24 cellular contexts compared by ENCODE assay signal in the genomic region with DNA sequence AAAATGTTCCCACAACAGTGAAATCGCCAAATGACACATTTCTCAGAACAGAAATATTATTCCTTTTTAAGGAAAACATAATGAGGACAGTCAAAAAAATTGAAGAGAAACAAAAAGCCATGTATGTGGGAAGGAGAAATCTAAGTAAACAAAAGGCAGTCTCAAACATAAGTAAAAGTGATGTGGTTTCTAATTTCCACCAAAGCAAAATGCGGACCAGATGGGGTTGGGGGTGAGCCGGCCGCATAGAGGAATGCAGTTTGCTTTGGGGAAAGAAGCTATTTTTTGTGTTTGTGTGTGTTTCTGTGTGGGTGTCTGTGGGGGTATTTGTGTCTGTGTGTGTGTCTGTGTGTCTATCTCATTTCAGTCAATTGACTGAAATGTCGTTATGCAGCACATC.
DNase-seq lines count a peak whose midpoint lies in the region; ATAC-seq and TF ChIP-seq lines count a peak whose summit lies in the region.
"Had no signal": no experiment of that assay in that cellular context is flagged by ENCODE, and none has a peak within 500 bp of the region (broad histone marks: within the 10 kb centered on the region; RNA-seq: fewer than 3 reads in every experiment).

No MANE protein-coding gene starts in this region.

- TF ChIP-seq CTCF in SK-N-SH (IDR thresholded peaks at IDR 0.05): no peak
- no peak for TF ChIP-seq CTCF in MM.1S (IDR thresholded peaks at IDR 0.05; ENCODE audit: low read length)

- H3K4me2 ChIP-seq in SK-N-SH: no peak overlapping the region
- no peak overlapping the region for H3K4me2 ChIP-seq in MM.1S (ENCODE audit: low read depth, low read length)

- H2AFZ ChIP-seq in SK-N-SH (ENCODE audit: low read depth) (no peak overlapping the region), MM.1S (ENCODE audit: low read length) (no peak overlapping the region)

- no peaks in the 10 kb centered on the region for H3K27me3 ChIP-seq in SK-N-SH (ENCODE audit: insufficient read depth)
- no peaks in the 10 kb centered on the region for H3K27me3 ChIP-seq in MM.1S (replicated peaks; ENCODE audit: insufficient read depth, low read length)
- H3K27me3 ChIP-seq: adrenal gland, BE2C, brain microvascular endothelial cell, colonic mucosa, MG63, upper lobe of left lung had no signal

- no peak for TF ChIP-seq EP300 in SK-N-SH (IDR thresholded peaks at IDR 0.05; ENCODE audit: borderline replicate concordance in 1 of 2, low read depth in 1 of 2, low read length in 1 of 2)

- H3K27ac ChIP-seq in SK-N-SH (ENCODE audit: low read depth in 2 of 2, low read length in 1 of 2) (0 out of 4 replicates have a peak overlapping the region, but pooled peaks of 1 of the 2 experiments have one; percentile 11), MM.1S (ENCODE audit: low read length) (no peak overlapping the region)
- H3K27ac ChIP-seq: adrenal gland, brain microvascular endothelial cell, colonic mucosa, upper lobe of left lung had no signal

- H3K4me1 ChIP-seq in SK-N-SH (ENCODE audit: control insufficient read depth in 1 of 2, insufficient read depth in 2 of 2, low read depth in 1 of 2, low read length in 1 of 2) (no peaks in the 10 kb centered on the region; a peak in 1 of 4 replicates), MM.1S (ENCODE audit: low read length) (no peaks in the 10 kb centered on the region)
- H3K4me1 ChIP-seq: adrenal gland, BE2C, Caco-2, colonic mucosa, upper lobe of left lung had no signal

- H3K9me3 ChIP-seq in SK-N-SH (no peaks in the 10 kb centered on the region), MM.1S (replicated peaks; ENCODE audit: insufficient read depth, low read length) (no peaks in the 10 kb centered on the region)
- H3K9me3 ChIP-seq: adrenal gland, BE2C, Caco-2, colonic mucosa, MG63, upper lobe of left lung had no signal

- H3K9ac ChIP-seq in SK-N-SH: no peak overlapping the region
- no peak overlapping the region for H3K9ac ChIP-seq in MM.1S (ENCODE audit: low read length)

- 79% methylated on average over 5 of the region's 5 CpGs for WGBS in SK-N-SH (ENCODE audit: low lambda C conversion rate)

- H4K20me1 ChIP-seq in SK-N-SH (ENCODE audit: insufficient read depth) (no peaks in the 10 kb centered on the region), MM.1S (ENCODE audit: insufficient read depth, low read length) (no peaks in the 10 kb centered on the region)

- POLR2A ChIA-PET in SK-N-SH (lab: Yijun Ruan, JAX): no interaction called here

- H3K4me3 ChIP-seq in SK-N-SH (ENCODE audit: low read depth in 2 of 2, low read length in 1 of 2): no peak overlapping the region
- H3K4me3 ChIP-seq in MM.1S (ENCODE audit: low read length): no peak overlapping the region
- H3K4me3 ChIP-seq: adrenal gland, colonic mucosa, K562, lung, MG63, upper lobe of left lung had no signal

- CTCF ChIA-PET in SK-N-SH (lab: Yijun Ruan, JAX): no interaction called here

- no peaks in the 10 kb centered on the region for H3F3A ChIP-seq in SK-N-SH (replicated peaks; ENCODE audit: insufficient read depth)
- no peaks in the 10 kb centered on the region for H3F3A ChIP-seq in MM.1S (ENCODE audit: insufficient read depth, low read length)

- H3K9me2 ChIP-seq in SK-N-SH (no peaks in the 10 kb centered on the region), MM.1S (replicated peaks; ENCODE audit: insufficient read depth, low read length) (no peaks in the 10 kb centered on the region)

- ATAC-seq in SK-N-SH treated with all-trans-retinoic acid at 6 μM for 48 hours (peak; percentile 55; the same call in 1 of the 3 replicates), GM18511 (IDR thresholded peaks at IDR 0.05; ENCODE audit: unreplicated experiment) (no peak)
- ATAC-seq: K562 had no signal

- no peak for TF ChIP-seq RAD21 in SK-N-SH (IDR thresholded peaks at IDR 0.05; ENCODE audit: low read length)

- no peaks in the 10 kb centered on the region for H3K36me3 ChIP-seq in SK-N-SH (replicated peaks in 1 of 2; ENCODE audit: control insufficient read depth in 1 of 2, insufficient read depth in 2 of 2, low read length in 1 of 2)
- no peaks in the 10 kb centered on the region for H3K36me3 ChIP-seq in MM.1S (replicated peaks; ENCODE audit: insufficient read depth, low read length)
- H3K36me3 ChIP-seq: adrenal gland, BE2C, brain microvascular endothelial cell, colonic mucosa, MG63, upper lobe of left lung had no signal

- DNase-seq in SK-N-SH (no peak), brain pericyte (ENCODE audit: low read depth, low spot score) (peak; percentile 20), iris pigment epithelial cell (ENCODE audit: low read depth) (peak; percentile 47), COLO668 (lab: John Stamatoyannopoulos, UW; ENCODE audit: unreplicated experiment) (no peak), DMS79 (lab: John Stamatoyannopoulos, UW) (no peak), MM.1S (no peak)
- DNase-seq: activated CD4-positive, alpha-beta T cell treated with anti-CD3 and anti-CD28 coated beads for 1 hour; activated CD8-positive, alpha-beta memory T cell treated with anti-CD3 and anti-CD28 coated beads for 24 hours; activated naive CD4-positive, alpha-beta T cell; activated T-cell treated with anti-CD3 and anti-CD28 coated beads, Interleukin-2, amount 50 U/mL, for 24 hours; adrenal gland; BE2C; brain microvascular endothelial cell; colonic mucosa; MG63; NCI-H1417; NCI-H2107; SIG-M5; upper lobe of left lung had no signal

- no peaks in the 10 kb centered on the region for H3K79me2 ChIP-seq in SK-N-SH (ENCODE audit: insufficient read depth)
- H3K79me2 ChIP-seq in MM.1S (ENCODE audit: low read length): no peaks in the 10 kb centered on the region

TF ChIP-seq in SK-N-SH treated with all-trans-retinoic acid at 6 μM for 48 hours, 23 proteins besides CTCF, POLR2A, EP300 and RAD21 (continues in another document):
- TF ChIP-seq ISL1 (CRISPR knock-in tag; IDR thresholded peaks at IDR 0.05) (no peak), OSR1 (CRISPR knock-in tag; IDR thresholded peaks at IDR 0.05) (no peak), SNAI2 (CRISPR knock-in tag; IDR thresholded peaks at IDR 0.05) (no peak), RARB (CRISPR knock-in tag; IDR thresholded peaks at IDR 0.05) (no peak), ZC3H10 (CRISPR knock-in tag; IDR thresholded peaks at IDR 0.05) (no peak), ZNF565 (CRISPR knock-in tag; conservative IDR thresholded peaks at IDR 0.05; ENCODE audit: low read depth) (no peak), ESRRG (CRISPR knock-in tag; IDR thresholded peaks at IDR 0.05) (no peak), ZFP3 (CRISPR knock-in tag; IDR thresholded peaks at IDR 0.05) (no peak), TCF4 (CRISPR knock-in tag; IDR thresholded peaks at IDR 0.05; ENCODE audit: borderline replicate concordance) (no peak)
- TF ChIP-seq, protein P1, sequence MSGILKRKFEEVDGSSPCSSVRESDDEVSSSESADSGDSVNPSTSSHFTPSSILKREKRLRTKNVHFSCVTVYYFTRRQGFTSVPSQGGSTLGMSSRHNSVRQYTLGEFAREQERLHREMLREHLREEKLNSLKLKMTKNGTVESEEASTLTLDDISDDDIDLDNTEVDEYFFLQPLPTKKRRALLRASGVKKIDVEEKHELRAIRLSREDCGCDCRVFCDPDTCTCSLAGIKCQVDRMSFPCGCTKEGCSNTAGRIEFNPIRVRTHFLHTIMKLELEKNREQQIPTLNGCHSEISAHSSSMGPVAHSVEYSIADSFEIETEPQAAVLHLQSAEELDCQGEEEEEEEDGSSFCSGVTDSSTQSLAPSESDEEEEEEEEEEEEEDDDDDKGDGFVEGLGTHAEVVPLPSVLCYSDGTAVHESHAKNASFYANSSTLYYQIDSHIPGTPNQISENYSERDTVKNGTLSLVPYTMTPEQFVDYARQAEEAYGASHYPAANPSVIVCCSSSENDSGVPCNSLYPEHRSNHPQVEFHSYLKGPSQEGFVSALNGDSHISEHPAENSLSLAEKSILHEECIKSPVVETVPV (CRISPR knock-in tag; IDR thresholded peaks at IDR 0.05): no peak

TF ChIP-seq in SK-N-SH, 30 proteins besides CTCF, POLR2A, EP300 and RAD21 (continues in another document):
- TF ChIP-seq, protein P2, sequence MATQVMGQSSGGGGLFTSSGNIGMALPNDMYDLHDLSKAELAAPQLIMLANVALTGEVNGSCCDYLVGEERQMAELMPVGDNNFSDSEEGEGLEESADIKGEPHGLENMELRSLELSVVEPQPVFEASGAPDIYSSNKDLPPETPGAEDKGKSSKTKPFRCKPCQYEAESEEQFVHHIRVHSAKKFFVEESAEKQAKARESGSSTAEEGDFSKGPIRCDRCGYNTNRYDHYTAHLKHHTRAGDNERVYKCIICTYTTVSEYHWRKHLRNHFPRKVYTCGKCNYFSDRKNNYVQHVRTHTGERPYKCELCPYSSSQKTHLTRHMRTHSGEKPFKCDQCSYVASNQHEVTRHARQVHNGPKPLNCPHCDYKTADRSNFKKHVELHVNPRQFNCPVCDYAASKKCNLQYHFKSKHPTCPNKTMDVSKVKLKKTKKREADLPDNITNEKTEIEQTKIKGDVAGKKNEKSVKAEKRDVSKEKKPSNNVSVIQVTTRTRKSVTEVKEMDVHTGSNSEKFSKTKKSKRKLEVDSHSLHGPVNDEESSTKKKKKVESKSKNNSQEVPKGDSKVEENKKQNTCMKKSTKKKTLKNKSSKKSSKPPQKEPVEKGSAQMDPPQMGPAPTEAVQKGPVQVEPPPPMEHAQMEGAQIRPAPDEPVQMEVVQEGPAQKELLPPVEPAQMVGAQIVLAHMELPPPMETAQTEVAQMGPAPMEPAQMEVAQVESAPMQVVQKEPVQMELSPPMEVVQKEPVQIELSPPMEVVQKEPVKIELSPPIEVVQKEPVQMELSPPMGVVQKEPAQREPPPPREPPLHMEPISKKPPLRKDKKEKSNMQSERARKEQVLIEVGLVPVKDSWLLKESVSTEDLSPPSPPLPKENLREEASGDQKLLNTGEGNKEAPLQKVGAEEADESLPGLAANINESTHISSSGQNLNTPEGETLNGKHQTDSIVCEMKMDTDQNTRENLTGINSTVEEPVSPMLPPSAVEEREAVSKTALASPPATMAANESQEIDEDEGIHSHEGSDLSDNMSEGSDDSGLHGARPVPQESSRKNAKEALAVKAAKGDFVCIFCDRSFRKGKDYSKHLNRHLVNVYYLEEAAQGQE (IDR thresholded peaks at IDR 0.05; ENCODE audit: low read depth, low read length): no peak
- no peak for TF ChIP-seq RXRA (IDR thresholded peaks at IDR 0.05; ENCODE audit: borderline replicate concordance, low read depth)
- TF ChIP-seq, protein P3, sequence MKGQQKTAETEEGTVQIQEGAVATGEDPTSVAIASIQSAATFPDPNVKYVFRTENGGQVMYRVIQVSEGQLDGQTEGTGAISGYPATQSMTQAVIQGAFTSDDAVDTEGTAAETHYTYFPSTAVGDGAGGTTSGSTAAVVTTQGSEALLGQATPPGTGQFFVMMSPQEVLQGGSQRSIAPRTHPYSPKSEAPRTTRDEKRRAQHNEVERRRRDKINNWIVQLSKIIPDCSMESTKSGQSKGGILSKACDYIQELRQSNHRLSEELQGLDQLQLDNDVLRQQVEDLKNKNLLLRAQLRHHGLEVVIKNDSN (IDR thresholded peaks at IDR 0.05; ENCODE audit: borderline replicate concordance, low read depth): no peak
- no peak for TF ChIP-seq SIN3A (IDR thresholded peaks at IDR 0.05; ENCODE audit: borderline replicate concordance, low read depth, low read length)
- TF ChIP-seq ELF1 (IDR thresholded peaks at IDR 0.05): no peak
- no peak for TF ChIP-seq MEF2A (IDR thresholded peaks at IDR 0.05; ENCODE audit: borderline replicate concordance, low read depth)
- no peak for TF ChIP-seq TEAD4 (IDR thresholded peaks at IDR 0.05; ENCODE audit: borderline replicate concordance, insufficient read depth)

Comparison
In these comparisons a context has a peak if more than half of its experiments do, and no peak if none do; other contexts are left out.
1. DNase-seq: peak in brain pericyte (single experiment) and iris pigment epithelial cell (single experiment); none in SK-N-SH (single experiment), COLO668 (single experiment), DMS79 (single experiment) and MM.1S (single experiment).